ENCODE assay signal across 26 cellular contexts in genomic region chr6:97462031-97462430, GRCh38.
"Had no signal": no experiment of that assay in that cellular context is flagged by ENCODE, and none has a peak within 500 bp of the region (broad histone marks: within the 10 kb centered on the region; RNA-seq: fewer than 3 reads in every experiment).

No MANE protein-coding gene starts in this region.

- H3K36me3 ChIP-seq: MG63, Peyer's patch, SJCRH30 had no signal

- H3K4me3 ChIP-seq: MG63, Peyer's patch, SJCRH30 had no signal

- H3K4me3 Mint-ChIP-seq: activated CD8-positive, alpha-beta T cell treated with anti-CD3 and anti-CD28 coated beads for 36 hours; activated naive CD4-positive, alpha-beta T cell treated with anti-CD3 and anti-CD28 coated beads, Interleukin-2, amount 10 ng/mL, durations not matched to agents 7 days and 5 days; activated naive CD8-positive, alpha-beta T cell treated with anti-CD3 and anti-CD28 coated beads for 36 hours; activated T-cell treated with anti-CD3 and anti-CD28 coated beads, Interleukin-2, amount 50 U/mL, for 72 hours; central memory CD8-positive, alpha-beta T cell; IgD-negative memory B cell; T-helper 2 cell treated with Interferon-gamma antibody and Interleukin-4, amounts not matched to agents 5 μg/mL and 100 μg/mL, for 36 hours had no signal

- H3K4me1 Mint-ChIP-seq: activated naive CD4-positive, alpha-beta T cell treated with anti-CD3 and anti-CD28 coated beads, Interleukin-2, amount 10 ng/mL, durations not matched to agents 7 days and 5 days; activated naive CD8-positive, alpha-beta T cell treated with anti-CD3 and anti-CD28 coated beads for 36 hours; central memory CD8-positive, alpha-beta T cell; IgD-negative memory B cell had no signal

- ATAC-seq: activated CD4-positive, CD25-positive, alpha-beta regulatory T cell treated with anti-CD3 and anti-CD28 coated beads, Interleukin-2, amount 50 U/mL, for 24 hours; activated CD8-positive, alpha-beta T cell treated with anti-CD3 and anti-CD28 coated beads for 36 hours; activated T-cell treated with anti-CD3 and anti-CD28 coated beads, Interleukin-2, amount 50 U/mL, for 72 hours; SK-N-SH treated with all-trans-retinoic acid at 6 μM for 48 hours had no signal

- H3K27me3 Mint-ChIP-seq: activated naive CD4-positive, alpha-beta T cell treated with anti-CD3 and anti-CD28 coated beads, Interleukin-2, amount 10 ng/mL, durations not matched to agents 7 days and 5 days; central memory CD8-positive, alpha-beta T cell had no signal

- H3K4me1 ChIP-seq: Peyer's patch, SJCRH30 had no signal

- H3K27me3 ChIP-seq: MG63, Peyer's patch, SJCRH30 had no signal

- H3K9me3 Mint-ChIP-seq: activated CD8-positive, alpha-beta T cell treated with anti-CD3 and anti-CD28 coated beads for 36 hours; activated naive CD4-positive, alpha-beta T cell treated with anti-CD3 and anti-CD28 coated beads, Interleukin-2, amount 10 ng/mL, durations not matched to agents 7 days and 5 days; activated naive CD8-positive, alpha-beta T cell treated with anti-CD3 and anti-CD28 coated beads for 36 hours; activated T-cell treated with anti-CD3 and anti-CD28 coated beads, Interleukin-2, amount 50 U/mL, for 72 hours; activated T-helper 2 cell treated with anti-CD3 and anti-CD28 coated beads, Interferon-gamma antibody, Interleukin-2, Interleukin-4, amounts not matched to agents 10 μg/mL and 5 μg/mL and 100 μg/mL, durations not matched to agents 14 hours and 24 hours and 36 hours; central memory CD8-positive, alpha-beta T cell; IgD-negative memory B cell; T-helper 2 cell treated with Interferon-gamma antibody and Interleukin-4, amounts not matched to agents 5 μg/mL and 100 μg/mL, for 36 hours had no signal

- H3K27ac Mint-ChIP-seq: activated CD8-positive, alpha-beta T cell treated with anti-CD3 and anti-CD28 coated beads for 36 hours; activated naive CD4-positive, alpha-beta T cell treated with anti-CD3 and anti-CD28 coated beads, Interleukin-2, amount 10 ng/mL, durations not matched to agents 7 days and 5 days; activated naive CD8-positive, alpha-beta T cell treated with anti-CD3 and anti-CD28 coated beads for 36 hours; activated T-cell treated with anti-CD3 and anti-CD28 coated beads, Interleukin-2, amount 50 U/mL, for 72 hours; activated T-helper 2 cell treated with anti-CD3 and anti-CD28 coated beads, Interferon-gamma antibody, Interleukin-2, Interleukin-4, amounts not matched to agents 10 μg/mL and 5 μg/mL and 100 μg/mL, durations not matched to agents 14 hours and 24 hours and 36 hours; IgD-negative memory B cell; T-helper 2 cell treated with Interferon-gamma antibody and Interleukin-4, amounts not matched to agents 5 μg/mL and 100 μg/mL, for 36 hours had no signal

- H3K27ac ChIP-seq: Peyer's patch, RWPE1, SJCRH30 had no signal

- H3K9me3 ChIP-seq: MG63, Peyer's patch, SJCRH30 had no signal

- H3K36me3 Mint-ChIP-seq: activated naive CD4-positive, alpha-beta T cell treated with anti-CD3 and anti-CD28 coated beads, Interleukin-2, amount 10 ng/mL, durations not matched to agents 7 days and 5 days; activated naive CD8-positive, alpha-beta T cell treated with anti-CD3 and anti-CD28 coated beads for 36 hours; IgD-negative memory B cell had no signal

- DNase-seq: activated CD4-positive, alpha-beta T cell treated with anti-CD3 and anti-CD28 coated beads for 4 hours; activated CD8-positive, alpha-beta memory T cell treated with anti-CD3 and anti-CD28 coated beads, Interleukin-2, amount 50 U/mL, for 4 hours; activated CD8-positive, alpha-beta T cell treated with anti-CD3 and anti-CD28 coated beads for 36 hours; activated gamma-delta T cell treated with Interleukin-2 at 50 U/mL for 16 hours; activated naive CD4-positive, alpha-beta T cell treated with anti-CD3 and anti-CD28 coated beads, Interleukin-2, amount 10 ng/mL, durations not matched to agents 7 days and 5 days; activated naive CD8-positive, alpha-beta T cell treated with anti-CD3 and anti-CD28 coated beads for 36 hours; activated T-cell treated with anti-CD3 and anti-CD28 coated beads, Interleukin-2, amount 50 U/mL, for 72 hours; KG1; MG63; NCI-H1105 treated with DMSO at 0.1 percent for 48 hours; NCI-H1436 treated with DMSO at 0.1 percent for 48 hours; NCI-H187; NCI-H2081; NCI-H524 treated with DMSO at 0.1 percent for 48 hours; NCI-H82; Peyer's patch; Right ventricle myocardium superior; SJCRH30; SW 1271 had no signal
